Comparison of ENCODE assay signal across 20 cellular contexts in the genomic region with DNA sequence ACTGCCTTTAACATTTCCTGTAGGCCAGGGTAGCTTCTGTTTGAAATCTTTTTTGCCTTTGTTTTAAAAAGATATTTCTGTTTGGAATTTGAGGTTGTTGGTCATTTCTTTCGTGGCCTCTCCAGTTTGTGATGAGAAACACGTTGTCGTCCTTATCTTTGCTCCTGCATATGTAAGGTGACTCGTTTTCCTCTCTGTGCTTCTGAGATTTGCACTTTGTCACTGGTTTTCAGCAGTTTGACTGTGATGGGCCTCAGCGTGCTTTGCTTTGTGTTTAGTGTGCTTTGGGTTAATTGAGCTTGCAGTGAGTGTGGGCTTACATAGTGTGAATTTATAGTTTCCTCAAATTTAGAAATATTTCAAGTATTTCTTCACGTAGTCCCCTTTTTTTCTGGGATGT.
"Had no signal": no experiment of that assay in that cellular context is flagged by ENCODE, and none has a peak within 500 bp of the region (broad histone marks: within the 10 kb centered on the region; RNA-seq: fewer than 3 reads in every experiment).

No MANE protein-coding gene starts in this region.

- DNase-seq: activated CD4-positive, alpha-beta T cell treated with anti-CD3 and anti-CD28 coated beads, Interleukin-2, amount 10 ng/mL, durations not matched to agents 24 days and 14 days; activated CD8-positive, alpha-beta T cell treated with anti-CD3 and anti-CD28 coated beads for 36 hours; activated naive CD4-positive, alpha-beta T cell treated with Interleukin-2 at 50 U/mL for 16 hours; activated naive CD8-positive, alpha-beta T cell treated with anti-CD3 and anti-CD28 coated beads, Interleukin-2, amount 10 ng/mL, durations not matched to agents 7 days and 5 days; amygdala; central memory CD4-positive, alpha-beta T cell; colonic mucosa; esophagus squamous epithelium; mesendoderm; occipital lobe; posterior cingulate gyrus; retina; stimulated activated CD4-positive, alpha-beta T cell treated with anti-CD3 and anti-CD28 coated beads, Interleukin-2, amount 100 ng/mL, for 24 hours; stimulated activated naive CD4-positive, alpha-beta T cell treated with Interleukin-2 at 50 U/mL for 16 hours; SW 1271; T-helper 2 cell; tibial artery; uterus had no signal

- H3K9me3 Mint-ChIP-seq: activated CD4-positive, alpha-beta T cell treated with anti-CD3 and anti-CD28 coated beads, Interleukin-2, amount 10 ng/mL, durations not matched to agents 24 days and 14 days; activated CD8-positive, alpha-beta T cell treated with anti-CD3 and anti-CD28 coated beads for 36 hours; activated naive CD8-positive, alpha-beta T cell treated with anti-CD3 and anti-CD28 coated beads, Interleukin-2, amount 10 ng/mL, durations not matched to agents 7 days and 5 days; activated T-helper 2 cell treated with anti-CD3 and anti-CD28 coated beads, Interferon-gamma antibody, Interleukin-2, Interleukin-4, amounts not matched to agents 10 μg/mL and 5 μg/mL and 100 μg/mL, durations not matched to agents 14 hours and 24 hours and 36 hours; natural killer cell treated with Interleukin-12 subunit alpha and Interleukin-12 subunit beta and Interleukin-15 and Interleukin-18, amount 100 ng/mL, for 72 hours had no signal

- H3K27ac ChIP-seq: colonic mucosa, esophagus squamous epithelium, tibial artery, uterus had no signal

- H3K4me3 Mint-ChIP-seq: activated CD4-positive, alpha-beta T cell treated with anti-CD3 and anti-CD28 coated beads, Interleukin-2, amount 10 ng/mL, durations not matched to agents 24 days and 14 days; activated CD8-positive, alpha-beta T cell treated with anti-CD3 and anti-CD28 coated beads for 36 hours; activated naive CD8-positive, alpha-beta T cell treated with anti-CD3 and anti-CD28 coated beads, Interleukin-2, amount 10 ng/mL, durations not matched to agents 7 days and 5 days; natural killer cell treated with Interleukin-12 subunit alpha and Interleukin-12 subunit beta and Interleukin-15 and Interleukin-18, amount 100 ng/mL, for 72 hours had no signal

- H3K27me3 ChIP-seq: colonic mucosa, esophagus squamous epithelium, tibial artery, uterus had no signal

- H3K36me3 Mint-ChIP-seq: activated naive CD8-positive, alpha-beta T cell treated with anti-CD3 and anti-CD28 coated beads, Interleukin-2, amount 10 ng/mL, durations not matched to agents 7 days and 5 days; natural killer cell treated with Interleukin-12 subunit alpha and Interleukin-12 subunit beta and Interleukin-15 and Interleukin-18, amount 100 ng/mL, for 72 hours had no signal

- H3K4me1 ChIP-seq: colonic mucosa, uterus had no signal

- H3K27ac Mint-ChIP-seq: activated CD4-positive, alpha-beta T cell treated with anti-CD3 and anti-CD28 coated beads, Interleukin-2, amount 10 ng/mL, durations not matched to agents 24 days and 14 days; activated CD8-positive, alpha-beta T cell treated with anti-CD3 and anti-CD28 coated beads for 36 hours; activated naive CD8-positive, alpha-beta T cell treated with anti-CD3 and anti-CD28 coated beads, Interleukin-2, amount 10 ng/mL, durations not matched to agents 7 days and 5 days; activated T-helper 2 cell treated with anti-CD3 and anti-CD28 coated beads, Interferon-gamma antibody, Interleukin-2, Interleukin-4, amounts not matched to agents 10 μg/mL and 5 μg/mL and 100 μg/mL, durations not matched to agents 14 hours and 24 hours and 36 hours; natural killer cell treated with Interleukin-12 subunit alpha and Interleukin-12 subunit beta and Interleukin-15 and Interleukin-18, amount 100 ng/mL, for 72 hours had no signal

- H3K36me3 ChIP-seq: colonic mucosa, esophagus squamous epithelium, tibial artery, uterus had no signal

- H3K27me3 Mint-ChIP-seq: activated CD4-positive, alpha-beta T cell treated with anti-CD3 and anti-CD28 coated beads, Interleukin-2, amount 10 ng/mL, durations not matched to agents 24 days and 14 days; activated CD8-positive, alpha-beta T cell treated with anti-CD3 and anti-CD28 coated beads for 36 hours; activated naive CD8-positive, alpha-beta T cell treated with anti-CD3 and anti-CD28 coated beads, Interleukin-2, amount 10 ng/mL, durations not matched to agents 7 days and 5 days; natural killer cell treated with Interleukin-12 subunit alpha and Interleukin-12 subunit beta and Interleukin-15 and Interleukin-18, amount 100 ng/mL, for 72 hours had no signal

- H3K9me3 ChIP-seq: colonic mucosa, esophagus squamous epithelium, tibial artery, uterus had no signal

- ATAC-seq: activated CD8-positive, alpha-beta T cell treated with anti-CD3 and anti-CD28 coated beads for 36 hours; natural killer cell treated with Interleukin-12 subunit alpha and Interleukin-12 subunit beta and Interleukin-15 and Interleukin-18, amount 100 ng/mL, for 72 hours had no signal

- H3K4me3 ChIP-seq: colonic mucosa, esophagus squamous epithelium, tibial artery, uterus had no signal
